ENCODE assay signal across 28 cellular contexts in genomic region chr15:73620078-73620477, GRCh38.
"Had no signal": no experiment of that assay in that cellular context is flagged by ENCODE, and none has a peak within 500 bp of the region (broad histone marks: within the 10 kb centered on the region; RNA-seq: fewer than 3 reads in every experiment).

No MANE protein-coding gene starts in this region.

- ATAC-seq: activated CD4-positive, alpha-beta T cell treated with anti-CD3 and anti-CD28 coated beads for 36 hours; activated CD8-positive, alpha-beta memory T cell treated with anti-CD3 and anti-CD28 coated beads, Interleukin-2, amount 10 ng/mL, durations not matched to agents 7 days and 5 days; activated CD8-positive, alpha-beta T cell treated with anti-CD3 and anti-CD28 coated beads, Interleukin-2, amount 10 ng/mL, durations not matched to agents 7 days and 5 days; activated naive CD8-positive, alpha-beta T cell treated with anti-CD3 and anti-CD28 coated beads, Interleukin-2, amount 50 U/mL, for 24 hours; right cardiac atrium; stimulated activated naive CD8-positive, alpha-beta T cell treated with anti-CD3 and anti-CD28 coated beads, Interleukin-15, Interleukin-2, amounts not matched to agents 100 U/mL and 50 U/mL, for 24 hours had no signal

- H3K27ac ChIP-seq: breast epithelium, left ventricle myocardium inferior, parathyroid adenoma, thoracic aorta, uterus had no signal

- H3K9ac ChIP-seq: parathyroid adenoma had no signal

- DNase-seq: activated CD4-positive, alpha-beta T cell treated with anti-CD3 and anti-CD28 coated beads for 36 hours; activated CD4-positive, CD25-positive, alpha-beta regulatory T cell; activated CD8-positive, alpha-beta memory T cell treated with anti-CD3 and anti-CD28 coated beads, Interleukin-2, amount 10 ng/mL, durations not matched to agents 7 days and 5 days; activated CD8-positive, alpha-beta T cell treated with anti-CD3 and anti-CD28 coated beads, Interleukin-2, amount 10 ng/mL, durations not matched to agents 7 days and 5 days; activated naive CD8-positive, alpha-beta T cell treated with anti-CD3 and anti-CD28 coated beads, Interleukin-2, amount 50 U/mL, for 24 hours; activated T-cell treated with anti-CD3 and anti-CD28 coated beads, Interleukin-2, amount 50 U/mL, for 48 hours; central memory CD4-positive, alpha-beta T cell; foreskin melanocyte; islet precursor cell; left ventricle myocardium inferior; naive B cell; nephron progenitor cell; nucleus accumbens; right cardiac atrium; stimulated activated CD4-positive, alpha-beta T cell treated with anti-CD3 and anti-CD28 coated beads, Interleukin-12 subunit alpha, Interleukin-12 subunit beta, amount 100 ng/mL, for 4 hours; stimulated activated CD4-positive, alpha-beta T cell treated with anti-CD3 and anti-CD28 coated beads, Interleukin-4, amount 100 ng/mL, for 1 hour; stimulated activated naive CD8-positive, alpha-beta T cell treated with anti-CD3 and anti-CD28 coated beads, Interleukin-15, Interleukin-2, amounts not matched to agents 100 U/mL and 50 U/mL, for 24 hours; T-helper 1 cell; uterus had no signal

- H3K27ac Mint-ChIP-seq: activated CD4-positive, alpha-beta T cell treated with anti-CD3 and anti-CD28 coated beads for 36 hours; activated CD8-positive, alpha-beta memory T cell treated with anti-CD3 and anti-CD28 coated beads, Interleukin-2, amount 10 ng/mL, durations not matched to agents 7 days and 5 days; activated CD8-positive, alpha-beta T cell treated with anti-CD3 and anti-CD28 coated beads, Interleukin-2, amount 10 ng/mL, durations not matched to agents 7 days and 5 days; activated naive CD4-positive, alpha-beta T cell treated with anti-CD3 and anti-CD28 coated beads, Interleukin-2, amount 50 U/mL, for 24 hours; activated naive CD8-positive, alpha-beta T cell treated with anti-CD3 and anti-CD28 coated beads, Interleukin-2, amount 50 U/mL, for 24 hours; activated T-helper 2 cell treated with anti-CD3 and anti-CD28 coated beads, Interferon-gamma antibody, Interleukin-2, Interleukin-4, amounts not matched to agents 10 μg/mL and 5 μg/mL and 100 μg/mL, durations not matched to agents 14 hours and 24 hours and 36 hours; naive B cell; nephron progenitor cell; T-helper 2 cell treated with Interferon-gamma antibody and Interleukin-4, amounts not matched to agents 5 μg/mL and 100 μg/mL, for 36 hours; type B pancreatic cell had no signal

- H3K4me3 Mint-ChIP-seq: activated CD4-positive, alpha-beta T cell treated with anti-CD3 and anti-CD28 coated beads for 36 hours; activated CD8-positive, alpha-beta memory T cell treated with anti-CD3 and anti-CD28 coated beads, Interleukin-2, amount 10 ng/mL, durations not matched to agents 7 days and 5 days; activated CD8-positive, alpha-beta T cell treated with anti-CD3 and anti-CD28 coated beads, Interleukin-2, amount 10 ng/mL, durations not matched to agents 7 days and 5 days; activated naive CD4-positive, alpha-beta T cell treated with anti-CD3 and anti-CD28 coated beads, Interleukin-2, amount 50 U/mL, for 24 hours; activated naive CD8-positive, alpha-beta T cell treated with anti-CD3 and anti-CD28 coated beads, Interleukin-2, amount 50 U/mL, for 24 hours; naive B cell; nephron progenitor cell; type B pancreatic cell had no signal

- H3K4me1 ChIP-seq: breast epithelium, parathyroid adenoma had no signal

- H2AFZ ChIP-seq: parathyroid adenoma had no signal

- H3K27me3 ChIP-seq: breast epithelium, esophagus muscularis mucosa, uterus had no signal

- H3K27me3 Mint-ChIP-seq: activated CD4-positive, alpha-beta T cell treated with anti-CD3 and anti-CD28 coated beads for 36 hours; activated CD8-positive, alpha-beta memory T cell treated with anti-CD3 and anti-CD28 coated beads, Interleukin-2, amount 10 ng/mL, durations not matched to agents 7 days and 5 days; activated naive CD4-positive, alpha-beta T cell treated with anti-CD3 and anti-CD28 coated beads, Interleukin-2, amount 50 U/mL, for 24 hours; activated naive CD8-positive, alpha-beta T cell treated with anti-CD3 and anti-CD28 coated beads, Interleukin-2, amount 50 U/mL, for 24 hours; naive B cell; type B pancreatic cell had no signal

- H3K4me3 ChIP-seq: breast epithelium, esophagus muscularis mucosa, left ventricle myocardium inferior, lung, thoracic aorta, uterus had no signal

- H3K9me3 ChIP-seq: breast epithelium, esophagus muscularis mucosa, left ventricle myocardium inferior, thoracic aorta, uterus had no signal

- H3K36me3 ChIP-seq: breast epithelium, esophagus muscularis mucosa, left ventricle myocardium inferior, thoracic aorta, uterus had no signal

- H3K9me3 Mint-ChIP-seq: activated naive CD4-positive, alpha-beta T cell treated with anti-CD3 and anti-CD28 coated beads, Interleukin-2, amount 50 U/mL, for 24 hours; activated naive CD8-positive, alpha-beta T cell treated with anti-CD3 and anti-CD28 coated beads, Interleukin-2, amount 50 U/mL, for 24 hours; activated T-helper 2 cell treated with anti-CD3 and anti-CD28 coated beads, Interferon-gamma antibody, Interleukin-2, Interleukin-4, amounts not matched to agents 10 μg/mL and 5 μg/mL and 100 μg/mL, durations not matched to agents 14 hours and 24 hours and 36 hours; naive B cell; nephron progenitor cell; T-helper 2 cell treated with Interferon-gamma antibody and Interleukin-4, amounts not matched to agents 5 μg/mL and 100 μg/mL, for 36 hours; type B pancreatic cell had no signal
